17 cellular contexts compared by ENCODE assay signal in the genomic region with DNA sequence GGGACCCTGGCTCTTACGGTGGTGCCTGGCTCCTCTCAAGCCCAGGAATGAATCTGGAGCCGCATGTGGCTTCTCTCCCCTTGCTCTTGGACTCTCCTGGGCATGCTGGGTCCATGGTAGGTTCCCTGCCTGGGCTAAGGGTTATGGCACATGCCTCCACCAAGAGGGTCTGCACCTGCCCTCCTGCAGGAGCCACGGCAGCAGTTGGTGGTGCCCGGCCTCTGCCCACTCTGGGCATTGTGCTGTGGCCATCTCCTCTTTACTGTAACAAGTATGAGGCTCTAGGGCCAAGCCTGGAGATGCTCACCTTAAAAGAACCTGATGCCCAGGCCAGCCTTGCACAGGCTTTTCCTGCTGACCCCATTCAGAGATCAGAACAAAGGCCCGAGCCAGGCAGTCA.
A peak's percentile ranks its signal among the peaks of the same experiment; 100 is the strongest.
DNase-seq lines count a peak whose midpoint lies in the region; ATAC-seq and TF ChIP-seq lines count a peak whose summit lies in the region.
"Had no signal": no experiment of that assay in that cellular context is flagged by ENCODE, and none has a peak within 500 bp of the region (broad histone marks: within the 10 kb centered on the region; RNA-seq: fewer than 3 reads in every experiment).

No MANE protein-coding gene starts in this region.

- intact Hi-C loops in Right ventricle myocardium superior (cut with DNase I) (loop anchor here (10.0 kb wide), 1 partner anchor 812 kb away; no protein-coding TSS in a partner anchor), adrenal gland (cut with DNase I) (loop anchor here (10.0 kb wide), 2 partner anchors 562 to 572 kb away; no protein-coding TSS in a partner anchor), ovary (cut with DNase I) (loop anchor here (5.0 to 10.0 kb wide), 3 partner anchors 422 to 569 kb away; no protein-coding TSS in a partner anchor)

- H3K36me3 ChIP-seq in right atrium auricular region (no peaks in the 10 kb centered on the region), adrenal gland (replicated peaks in 1 of 2) (no peaks in the 10 kb centered on the region), ovary (no peaks in the 10 kb centered on the region)
- H3K36me3 ChIP-seq: BE2C had no signal

- H3K27ac ChIP-seq in right atrium auricular region (no peak overlapping the region), adrenal gland (no peak overlapping the region), ovary (no peak overlapping the region)
- H3K27ac ChIP-seq: GM23248 had no signal

- no peak for ATAC-seq in Right ventricle myocardium superior (ENCODE audit: poor library complexity)
- ATAC-seq: PC-3 had no signal

- no peaks in the 10 kb centered on the region for H3K9me3 ChIP-seq in right atrium auricular region
- no peaks in the 10 kb centered on the region for H3K9me3 ChIP-seq in adrenal gland (replicated peaks in 1 of 3)
- no peaks in the 10 kb centered on the region for H3K9me3 ChIP-seq in ovary
- H3K9me3 ChIP-seq: BE2C had no signal

- DNase-seq in right atrium auricular region (ENCODE audit: low spot score) (peak; percentile 43), Right ventricle myocardium superior (no peak), adrenal gland (peak in 5 of 7 donors; percentile 7 to 35 (median 10)), ovary (peak in 3 of 5 donors; percentile 3 to 13 (median 7)), NAMALWA (ENCODE audit: low spot score) (no peak), NCI-H2196 (lab: John Stamatoyannopoulos, UW; ENCODE audit: unreplicated experiment) (no peak)
- DNase-seq in stimulated activated CD4-positive, alpha-beta T cell treated with anti-CD3 and anti-CD28 coated beads, Interleukin-15, amount 100 ng/mL, for 24 hours, result no peak
- DNase-seq: BE2C; CD4-positive, alpha-beta memory T cell; DMS79 treated with DMSO at 0.1 percent for 48 hours; GDM1; GM23248; NCI-H1436 treated with DMSO at 0.1 percent for 48 hours; NCI-H2081 treated with DMSO at 0.1 percent for 48 hours; NCI-H2227 treated with DMSO at 0.1 percent for 48 hours; NCI-H526; PC-3 had no signal

- H3K27me3 ChIP-seq in right atrium auricular region, result no peaks in the 10 kb centered on the region
- no peaks in the 10 kb centered on the region for H3K27me3 ChIP-seq in adrenal gland
- no peaks in the 10 kb centered on the region for H3K27me3 ChIP-seq in ovary
- H3K27me3 ChIP-seq: BE2C had no signal

- no peak for TF ChIP-seq EP300 in ovary (IDR thresholded peaks at IDR 0.05)

- WGBS in adrenal gland, 4 donors, result 93 to 99% (median 96%) methylated on average over 3 to 5 of the region's 5 CpGs
- 93 to 97% (median 93%) methylated on average over 5 of the region's 5 CpGs for WGBS in ovary, 3 donors

- no peak for TF ChIP-seq CTCF in right atrium auricular region (IDR thresholded peaks at IDR 0.05)
- no peak for TF ChIP-seq CTCF in adrenal gland (IDR thresholded peaks at IDR 0.05)
- TF ChIP-seq CTCF in ovary (IDR thresholded peaks at IDR 0.05), result no peak

- H3K4me1 ChIP-seq in right atrium auricular region (peaks cover 3 to 45% of the 10 kb centered on the region in 2 donors), adrenal gland (replicated peaks in 1 of 2) (peaks cover 0 to 27% of the 10 kb centered on the region in 2 donors), ovary (ENCODE audit: insufficient read depth) (peaks cover 14% of the 10 kb centered on the region)

- no peak overlapping the region for H3K4me3 ChIP-seq in right atrium auricular region
- no peak overlapping the region for H3K4me3 ChIP-seq in adrenal gland
- no peak overlapping the region for H3K4me3 ChIP-seq in ovary
- H3K4me3 ChIP-seq: GM23248 had no signal

- TF ChIP-seq POLR2A in adrenal gland (IDR thresholded peaks at IDR 0.05) (no peak), ovary (IDR thresholded peaks at IDR 0.05) (no peak)

Comparison
In these comparisons a context has a peak if more than half of its experiments do, and no peak if none do; other contexts are left out.
1. DNase-seq: peak in right atrium auricular region (single experiment), adrenal gland (5 of 7) and ovary (3 of 5); none in Right ventricle myocardium superior (single experiment), stimulated activated CD4-positive, alpha-beta T cell treated with anti-CD3 and anti-CD28 coated beads, Interleukin-15, amount 100 ng/mL, for 24 hours (single experiment), NAMALWA (single experiment) and NCI-H2196 (single experiment).